Comparison of ENCODE assay signal across 11 cellular contexts in the genomic region with DNA sequence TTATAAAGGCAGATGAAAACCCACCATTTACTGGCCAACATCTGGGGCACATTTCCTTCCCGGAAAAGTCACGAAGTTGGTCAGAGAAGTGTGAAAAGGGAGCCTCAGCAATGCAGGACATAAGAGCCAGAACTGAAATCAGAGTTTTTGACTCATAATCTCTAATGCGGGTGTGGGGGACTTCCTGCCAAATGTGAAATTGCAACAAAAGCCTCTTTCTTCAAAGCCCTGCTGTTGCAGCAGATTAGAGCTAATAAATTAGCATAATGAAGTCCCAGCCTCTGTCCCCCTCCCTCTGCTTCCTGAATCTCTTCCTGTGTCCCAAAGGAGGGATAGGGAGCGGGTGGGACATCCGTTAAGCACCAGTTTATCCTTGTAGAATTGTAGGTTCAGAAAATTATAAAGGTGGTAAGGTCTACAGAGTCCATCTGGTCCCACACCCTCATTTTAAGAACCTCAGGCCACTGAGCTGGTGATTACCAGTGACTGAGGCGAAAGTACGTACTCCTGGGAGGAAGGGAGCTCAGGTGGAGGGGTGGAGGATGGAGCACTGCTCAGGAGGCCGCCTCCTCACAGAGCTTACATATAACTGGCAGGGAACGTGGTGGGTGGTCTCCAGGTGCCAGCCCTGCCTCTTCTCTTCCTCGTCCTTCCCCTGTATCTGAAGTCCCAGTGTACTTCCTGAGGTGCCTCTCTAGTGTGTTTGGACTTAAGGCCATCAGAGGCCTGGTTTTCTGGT. TPM values are rescaled to one million over a fixed set of nuclear protein-coding genes. Genes with fewer than 3 reads are reported as not detected.
A peak's percentile ranks its signal among the peaks of the same experiment; 100 is the strongest.
DNase-seq lines count a peak whose midpoint lies in the region; ATAC-seq, FAIRE-seq and TF ChIP-seq lines count a peak whose summit lies in the region.
"Had no signal": no experiment of that assay in that cellular context is flagged by ENCODE, and none has a peak within 500 bp of the region (broad histone marks: within the 10 kb centered on the region; RNA-seq: fewer than 3 reads in every experiment).

No MANE protein-coding gene starts in this region.

- H4K20me1 ChIP-seq in HepG2 (ENCODE audit: insufficient read depth, low read length) (no peaks in the 10 kb centered on the region), IMR-90 (ENCODE audit: insufficient read depth, low read length) (no peaks in the 10 kb centered on the region), Karpas-422 (ENCODE audit: insufficient read depth, low read depth, low read length) (peaks cover 4% of the 10 kb centered on the region; the same call in 1 of the 2 replicates)

- no peak overlapping the region for H2AK5ac ChIP-seq in IMR-90 (ENCODE audit: low read depth, low read length)

- no peak overlapping the region for H2BK120ac ChIP-seq in IMR-90 (ENCODE audit: low read depth, low read length)

- in situ Hi-C loops in HepG2 (cut with HindIII; ENCODE audit: extremely low pct_ligation_motif_present, low pct_unique_long_range_greater_than_20kb) (no loop called here), IMR-90 (cut with MboI; ENCODE audit: low sequenced_read_pairs) (no loop called here)

- H3K79me1 ChIP-seq in IMR-90 (ENCODE audit: low read depth in 1 of 2, low read length in 2 of 2) = no peaks in the 10 kb centered on the region

- H3K27me3 ChIP-seq in liver (ENCODE audit: control insufficient read depth in 4 of 4, insufficient read depth in 4 of 4, low read length in 3 of 4) (no peaks in the 10 kb centered on the region), HepG2 (ENCODE audit: control insufficient read depth in 1 of 2, insufficient read depth in 2 of 2, low read length in 2 of 2) (no peaks in the 10 kb centered on the region), IMR-90 (ENCODE audit: control insufficient read depth, insufficient read depth, low read length) (no peaks in the 10 kb centered on the region; the same call in 1 of the 2 replicates), Karpas-422 (ENCODE audit: low read length) (no peaks in the 10 kb centered on the region)

- no peak overlapping the region for H4K5ac ChIP-seq in IMR-90 (ENCODE audit: low read depth, low read length)

- no peaks in the 10 kb centered on the region for H3K9me1 ChIP-seq in IMR-90 (ENCODE audit: insufficient read depth, low read length)

- 82% methylated on average over 10 of the region's 10 CpGs for WGBS in liver
- 92% methylated on average over 10 of the region's 10 CpGs for WGBS in HepG2 (ENCODE audit: low lambda C conversion rate)
- WGBS in IMR-90 (ENCODE audit: extremely low coverage in 2 of 2, insufficient read length in 1 of 2), 2 experiments = no CpG with 5 or more reads among the region's 10 CpGs

- TF ChIP-seq RAD21 in liver (IDR thresholded peaks at IDR 0.05) (no peak), HepG2 (CRISPR knock-in tag; IDR thresholded peaks at IDR 0.05) (no peak), IMR-90 (IDR thresholded peaks at IDR 0.05; ENCODE audit: low read length) (no peak)

- TF ChIP-seq POLR2A in HepG2 (IDR thresholded peaks at IDR 0.05; ENCODE audit: insufficient read depth in 1 of 2, low read depth in 2 of 2, low read length in 2 of 2) (no peak), IMR-90 (IDR thresholded peaks at IDR 0.05; ENCODE audit: low read depth, low read length) (no peak)

- intact Hi-C loops in HepG2 (cut with micrococcal nuclease; ENCODE audit: unreplicated experiment) = no loop called here
- intact Hi-C loops in IMR-90 (cut with micrococcal nuclease) = no loop called here
- intact Hi-C loops in left ventricle myocardium superior (cut with micrococcal nuclease) = no loop called here

- H3K18ac ChIP-seq in IMR-90 (ENCODE audit: low read depth, low read length) = no peak overlapping the region

- H3K79me2 ChIP-seq in HepG2 (ENCODE audit: insufficient read depth, low read length) (no peaks in the 10 kb centered on the region), Karpas-422 (ENCODE audit: low read length) (peaks cover 89% of the 10 kb centered on the region)

- H3K4me2 ChIP-seq in HepG2 (ENCODE audit: low read depth, low read length) (no peak overlapping the region), IMR-90 (ENCODE audit: low read depth, low read length) (no peak overlapping the region), Karpas-422 (ENCODE audit: low read depth, low read length, poor library complexity, severe bottlenecking) (no peak overlapping the region)

- H3K36me3 ChIP-seq in liver (ENCODE audit: control insufficient read depth in 4 of 4, insufficient read depth in 3 of 4, low read depth in 1 of 4, low read length in 3 of 4) (no peaks in the 10 kb centered on the region), HepG2 (replicated peaks in 1 of 2; ENCODE audit: control insufficient read depth in 1 of 2, insufficient read depth in 2 of 2, low read length in 2 of 2) (no peaks in the 10 kb centered on the region; a peak in 1 of 5 replicates), IMR-90 (ENCODE audit: control insufficient read depth, insufficient read depth, low read length) (no peaks in the 10 kb centered on the region), Karpas-422 (ENCODE audit: insufficient read depth, low read length) (peaks cover 53% of the 10 kb centered on the region)

- no peak overlapping the region for H2BK20ac ChIP-seq in IMR-90 (ENCODE audit: low read depth, low read length)

- H3K23ac ChIP-seq in IMR-90 (ENCODE audit: low read depth, low read length) = no peak overlapping the region

- no peak overlapping the region for H3K9ac ChIP-seq in liver (ENCODE audit: low read depth in 1 of 2, low read length in 2 of 2)
- H3K9ac ChIP-seq in HepG2 (ENCODE audit: insufficient read depth, low read depth, low read length) = no peak overlapping the region
- no peak overlapping the region for H3K9ac ChIP-seq in IMR-90 (ENCODE audit: low read depth, low read length)
- H3K9ac ChIP-seq in Karpas-422 (ENCODE audit: low read length) = no peak overlapping the region

- CTCF ChIA-PET in HepG2 (lab: Yijun Ruan, JAX; ENCODE audit: low intra/inter-chr PET ratio, low total read pairs) = no interaction called here
- CTCF ChIA-PET in IMR-90 (lab: Yijun Ruan, JAX) = no interaction called here

- DNase-seq in HepG2 (ENCODE audit: low spot score) (no peak), IMR-90 (peak; percentile 24), left ventricle myocardium superior (no peak), Karpas-422 (no peak), NCI-H526 (lab: John Stamatoyannopoulos, UW) (no peak)
- DNase-seq in activated CD8-positive, alpha-beta memory T cell treated with anti-CD3 and anti-CD28 coated beads, Interleukin-2, amount 50 U/mL, for 48 hours = no peak
- DNase-seq: activated CD4-positive, alpha-beta T cell treated with anti-CD3 and anti-CD28 coated beads, Interleukin-2, amount 10 ng/mL, durations not matched to agents 24 days and 14 days; NCI-H69 had no signal

- no peak for FAIRE-seq in HepG2 (lab: Jason Lieb, UNC)
- FAIRE-seq: H54 had no signal

- H3K9me3 ChIP-seq in liver (ENCODE audit: control insufficient read depth in 4 of 4, low read length in 3 of 4) (no peaks in the 10 kb centered on the region), HepG2 (ENCODE audit: low read length) (no peaks in the 10 kb centered on the region), IMR-90 (ENCODE audit: control insufficient read depth, insufficient read depth, low read length) (no peaks in the 10 kb centered on the region), Karpas-422 (ENCODE audit: low read length) (no peaks in the 10 kb centered on the region)

- TF ChIP-seq CTCF in liver (IDR thresholded peaks at IDR 0.05; ENCODE audit: low read depth, low read length, missing input control) = no peak
- TF ChIP-seq CTCF in HepG2 (CRISPR knock-in tag; IDR thresholded peaks at IDR 0.05) = no peak
- no peak for TF ChIP-seq CTCF in IMR-90 (conservative IDR thresholded peaks at IDR 0.05; ENCODE audit: low read depth, low read length)

- no peak for ATAC-seq in HepG2
- ATAC-seq in IMR-90 (ENCODE audit: low read depth) = no peak
- ATAC-seq in left ventricle myocardium superior = peak; percentile 7
- no peak for ATAC-seq in GM21381 (IDR thresholded peaks at IDR 0.05; ENCODE audit: unreplicated experiment)

- H4K91ac ChIP-seq in IMR-90 (ENCODE audit: insufficient read depth, low read depth, low read length) = no peak overlapping the region

- TF ChIP-seq EP300 in HepG2 (IDR thresholded peaks at IDR 0.05; ENCODE audit: low read depth in 2 of 2, low read length in 2 of 2) (no peak), HepG2 (CRISPR knock-in tag; IDR thresholded peaks at IDR 0.05; ENCODE audit: borderline replicate concordance) (no peak)

- BruUV-seq in HepG2 (replicated peaks; lab: Mats Ljungman, UMichigan) (no TSS peak), IMR-90 (replicated peaks; lab: Mats Ljungman, UMichigan) (no TSS peak)

- H2AK9ac ChIP-seq in IMR-90 (replicated peaks; ENCODE audit: low read depth, low read length, poor library complexity) = peak overlapping the region; percentile 35

- dilution Hi-C loops in IMR-90 (cut with HindIII; ENCODE audit: low sequenced_read_pairs, unreplicated experiment) = no loop called here

- H2AFZ ChIP-seq in HepG2 (ENCODE audit: low read length) (no peak overlapping the region), IMR-90 (replicated peaks; ENCODE audit: low read length, poor library complexity) (no peak overlapping the region), Karpas-422 (ENCODE audit: low read length) (no peak overlapping the region)

- no peaks in the 10 kb centered on the region for H3K9me2 ChIP-seq in Karpas-422 (replicated peaks; ENCODE audit: insufficient read depth, low read length)

- H3K4ac ChIP-seq in IMR-90 (ENCODE audit: low read depth, low read length) = no peak overlapping the region

- H3K27ac ChIP-seq in liver (ENCODE audit: low read depth in 1 of 2, low read length in 2 of 2) (no peak overlapping the region), HepG2 (ENCODE audit: extremely low read length, insufficient read depth, low read length) (no peak overlapping the region), IMR-90 (ENCODE audit: insufficient read depth, low read length) (no peak overlapping the region), Karpas-422 (ENCODE audit: low read length) (no peak overlapping the region; the same call in 1 of the 2 replicates)

- no peak overlapping the region for H3K4me3 ChIP-seq in liver (ENCODE audit: low read depth in 1 of 3, low read length in 3 of 3)
- H3K4me3 ChIP-seq in HepG2 (replicated peaks in 1 of 3; ENCODE audit: insufficient read depth in 1 of 3, low read depth in 2 of 3, low read length in 3 of 3) = no peak overlapping the region
- no peak overlapping the region for H3K4me3 ChIP-seq in IMR-90 (ENCODE audit: insufficient read depth, low read depth, low read length)
- H3K4me3 ChIP-seq in Karpas-422 (ENCODE audit: low read length) = no peak overlapping the region

- POLR2A ChIA-PET in HepG2 (lab: Yijun Ruan, JAX) (no interaction called here), IMR-90 (lab: Charles Lee; ENCODE audit: unreplicated experiment) (no interaction called here)

- H3K14ac ChIP-seq in IMR-90 (replicated peaks; ENCODE audit: low read depth, low read length) = no peak overlapping the region

- H3K56ac ChIP-seq in IMR-90 (ENCODE audit: extremely low read depth, insufficient read depth, low read length) = no peak overlapping the region

- H3K4me1 ChIP-seq in liver (ENCODE audit: control insufficient read depth in 4 of 4, insufficient read depth in 4 of 4, low read length in 3 of 4) = peaks cover 0 to 4% (median 1%) of the 10 kb centered on the region in 4 donors
- no peaks in the 10 kb centered on the region for H3K4me1 ChIP-seq in HepG2 (ENCODE audit: insufficient read depth, low read length)
- H3K4me1 ChIP-seq in IMR-90 (ENCODE audit: control insufficient read depth, insufficient read depth, low read length) = peaks cover 2% of the 10 kb centered on the region; the same call in 1 of the 2 replicates
- peaks cover 6% of the 10 kb centered on the region for H3K4me1 ChIP-seq in Karpas-422 (ENCODE audit: low read length)

- H2BK5ac ChIP-seq in IMR-90 (ENCODE audit: low read depth, low read length, poor library complexity, severe bottlenecking) = no peak overlapping the region

- H2BK15ac ChIP-seq in IMR-90 (ENCODE audit: low read depth, low read length) = no peak overlapping the region

- H4K8ac ChIP-seq in IMR-90 (ENCODE audit: low read depth in 2 of 2, low read length in 2 of 2) = no peak overlapping the region

RNA-seq across cellular contexts. Expression of gene ST6GAL1, which starts 35.0 kb away (rescaled TPM):
- total RNA-seq in liver (100 to 1,000 TPM; 102 to 376 TPM), HepG2 (2016; rRNA removed; fragmentation: Illumina TruSeq; extraction: Trizol) (62.1 and 79.9 TPM in 2 replicates), IMR-90 (2012; rRNA removed) (1.4 and 1.7 TPM in 2 replicates), left ventricle myocardium superior (75.9 TPM)
- polyA plus RNA-seq in liver (100 to 1,000 TPM; 280 to 425 TPM), HepG2 (2011; rRNA removed) (163 and 164 TPM in 2 replicates), IMR-90 (2012; rRNA removed) (2.5 and 2.9 TPM in 2 replicates)
- total RNA-seq in HepG2 (2016; cell fraction: cytosol; rRNA removed; fragmentation: Illumina TruSeq; extraction: Trizol; ENCODE audit: low read depth) = 8.1 and 8.2 TPM in 2 replicates
- total RNA-seq in HepG2 (2016; cell fraction: insoluble cytoplasmic fraction; rRNA removed; fragmentation: Illumina TruSeq; extraction: Trizol) = 62.1 and 78.3 TPM in 2 replicates
- total RNA-seq in HepG2 (2016; cell fraction: membrane; rRNA removed; fragmentation: Illumina TruSeq; extraction: Trizol) = 30.2 and 33.0 TPM in 2 replicates
- total RNA-seq in HepG2 (2016; cell fraction: nucleus; rRNA removed; fragmentation: Illumina TruSeq; extraction: Trizol) = 91.6 and 101 TPM in 2 replicates
- polyA plus RNA-seq in HepG2 (2011; cell fraction: cytosol; rRNA removed) = 115 and 161 TPM in 2 replicates
- 50.3 and 65.6 TPM in 2 replicates for polyA plus RNA-seq in HepG2 (2011; cell fraction: nucleus; rRNA removed)
- 189 and 200 TPM in 2 replicates for polyA plus RNA-seq in HepG2 (2012)
- 5.0 and 5.1 TPM in 2 replicates for polyA plus RNA-seq in HepG2 (2016; cell fraction: cytosol; fragmentation: Illumina TruSeq; extraction: Trizol; ENCODE audit: low read depth)
- 49.0 and 50.2 TPM in 2 replicates for polyA plus RNA-seq in HepG2 (2016; cell fraction: insoluble cytoplasmic fraction; fragmentation: Illumina TruSeq; extraction: Trizol; ENCODE audit: low read depth)
- polyA plus RNA-seq in HepG2 (2016; cell fraction: membrane; fragmentation: Illumina TruSeq; extraction: Trizol; ENCODE audit: low read depth) = 18.2 and 19.6 TPM in 2 replicates
- polyA plus RNA-seq in HepG2 (2016; cell fraction: nucleus; fragmentation: Illumina TruSeq; extraction: Trizol; ENCODE audit: insufficient read depth, low read depth) = 91.4 and 96.5 TPM in 2 replicates
- 3.2 and 268 TPM in 2 replicates for polyA minus RNA-seq in HepG2 (2011; rRNA and poly(A)+ RNA removed; ENCODE audit: low replicate concordance)
- polyA minus RNA-seq in HepG2 (2011; cell fraction: cytosol; rRNA and poly(A)+ RNA removed) = 106 and 146 TPM in 2 replicates
- 119 and 177 TPM in 2 replicates for polyA minus RNA-seq in HepG2 (2011; cell fraction: nucleus; rRNA and poly(A)+ RNA removed)
- 1.1 and 1.5 TPM in 2 replicates for polyA plus RNA-seq in IMR-90 (2012; cell fraction: cytosol; rRNA removed)
- polyA plus RNA-seq in IMR-90 (2012; cell fraction: nucleus; rRNA removed; ENCODE audit: low replicate concordance) = 1.3 and 2.8 TPM in 2 replicates
- total RNA-seq in Karpas-422 (2014; rRNA removed; shearing (Covaris generic); ENCODE audit: low replicate concordance) = 304 and 416 TPM in 2 replicates
